18 cellular contexts compared by ENCODE assay signal in the genomic region with DNA sequence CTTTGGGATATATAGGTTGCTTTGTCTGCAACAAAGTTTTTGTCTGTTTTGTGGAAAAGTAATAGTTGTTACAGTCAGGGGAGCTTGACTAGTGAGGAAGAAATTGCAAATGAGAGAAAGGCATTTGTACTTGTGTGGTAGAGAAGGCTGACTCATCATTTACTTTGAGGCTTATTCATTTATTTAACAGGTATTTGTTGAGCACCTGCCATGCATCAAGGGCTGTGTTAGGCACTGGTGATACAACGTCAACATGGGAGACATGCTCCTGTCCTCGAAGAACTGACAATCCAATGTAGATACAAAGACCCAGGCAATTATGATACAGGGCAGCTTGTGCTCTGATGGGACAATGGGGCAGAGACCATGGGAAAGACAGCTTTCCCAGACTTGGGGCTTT.
"Had no signal": no experiment of that assay in that cellular context is flagged by ENCODE, and none has a peak within 500 bp of the region (broad histone marks: within the 10 kb centered on the region; RNA-seq: fewer than 3 reads in every experiment).

No MANE protein-coding gene starts in this region.

- ATAC-seq: activated CD4-positive, CD25-positive, alpha-beta regulatory T cell treated with anti-CD3 and anti-CD28 coated beads, Interleukin-2, amount 50 U/mL, for 24 hours; effector memory CD8-positive, alpha-beta T cell; naive thymus-derived CD8-positive, alpha-beta T cell; stimulated activated effector memory CD8-positive, alpha-beta T cell treated with anti-CD3 and anti-CD28 coated beads, Interleukin-12 subunit alpha, Interleukin-12 subunit beta, amount 100 ng/mL, for 72 hours had no signal

- H3K9me3 ChIP-seq: left ventricle myocardium inferior, neutrophil had no signal

- H3K9ac ChIP-seq: parathyroid adenoma had no signal

- H3K27me3 ChIP-seq: neutrophil had no signal

- H3K27ac ChIP-seq: left ventricle myocardium inferior, neutrophil, parathyroid adenoma had no signal

- H2AFZ ChIP-seq: parathyroid adenoma had no signal

- H3K79me2 ChIP-seq: parathyroid adenoma had no signal

- DNase-seq: activated CD4-positive, alpha-beta T cell treated with anti-CD3 and anti-CD28 coated beads, Interleukin-2, amount 50 U/mL, for 1 hour; activated naive CD4-positive, alpha-beta T cell treated with Interleukin-2 at 50 U/mL for 16 hours; activated T-cell treated with anti-CD3 and anti-CD28 coated beads for 4 hours; anterior cingulate cortex; cerebellar nuclear complex; effector memory CD8-positive, alpha-beta T cell; erythroblast; left ventricle myocardium inferior; naive thymus-derived CD8-positive, alpha-beta T cell; retina; stimulated activated CD4-positive, alpha-beta T cell treated with anti-CD3 and anti-CD28 coated beads, Interleukin-12 subunit alpha, Interleukin-12 subunit beta, amount 100 ng/mL, for 4 hours; stimulated activated CD4-positive, alpha-beta T cell treated with anti-CD3 and anti-CD28 coated beads, Interleukin-2, amount 100 ng/mL, for 24 hours had no signal

- H3K36me3 ChIP-seq: left ventricle myocardium inferior, neutrophil had no signal

- H3K4me3 ChIP-seq: left ventricle myocardium inferior had no signal

- FAIRE-seq: keratinocyte, urothelium cell line had no signal
